8 cellular contexts compared by ENCODE assay signal in the genomic region with DNA sequence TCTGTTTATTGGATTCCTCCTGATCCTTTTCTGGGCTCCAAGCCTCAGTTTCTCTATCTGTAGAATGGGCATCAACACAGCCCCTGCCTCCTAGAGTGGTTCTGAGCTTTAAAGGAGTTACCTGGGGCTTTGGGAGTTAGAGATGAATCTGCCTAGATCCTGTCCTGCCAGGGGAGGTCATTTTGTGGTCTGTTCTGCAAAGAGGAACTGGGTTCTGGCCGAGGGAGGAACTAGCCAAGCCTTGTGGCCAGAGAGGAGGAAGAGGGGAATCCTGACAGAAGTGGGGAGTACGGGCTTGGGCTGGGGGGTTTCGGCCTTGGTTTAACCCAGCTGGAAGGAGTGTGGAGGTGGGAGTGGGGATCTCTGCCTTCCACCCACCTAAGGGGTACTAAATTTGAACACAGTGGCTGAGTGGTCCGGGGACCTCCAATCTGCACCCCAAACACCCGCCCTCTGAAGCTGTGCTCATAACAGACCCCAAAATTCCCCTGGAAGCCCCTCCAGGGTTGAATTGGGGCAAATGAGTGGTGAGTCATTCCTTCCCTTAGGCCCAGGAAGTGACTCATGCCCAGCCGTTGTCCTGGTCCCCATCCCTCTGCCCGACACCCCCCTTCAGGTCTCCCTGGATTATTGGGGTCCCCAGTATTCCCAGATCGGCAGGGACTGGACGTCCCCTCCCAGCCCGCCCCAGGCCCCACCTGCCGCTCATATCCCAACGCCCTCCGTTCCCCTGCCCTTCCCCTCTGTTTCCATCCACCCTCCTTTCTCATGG. TPM values are rescaled to one million over a fixed set of nuclear protein-coding genes. Genes with fewer than 3 reads are reported as not detected.
DNase-seq lines count a peak whose midpoint lies in the region; ATAC-seq and TF ChIP-seq lines count a peak whose summit lies in the region.

No MANE protein-coding gene starts in this region.

- H3K4me1 ChIP-seq in SK-N-SH (ENCODE audit: control insufficient read depth in 1 of 2, insufficient read depth in 2 of 2, low read depth in 1 of 2, low read length in 1 of 2) (peaks cover 16 to 19% of the 10 kb centered on the region in 2 experiments; a peak in 3 of 4 replicates), thymus (ENCODE audit: control insufficient read depth, insufficient read depth, low read length) (peaks cover 23% of the 10 kb centered on the region)

- H3K36me3 ChIP-seq in SK-N-SH (replicated peaks in 1 of 2; ENCODE audit: control insufficient read depth in 1 of 2, insufficient read depth in 2 of 2, low read length in 1 of 2), result no peaks in the 10 kb centered on the region
- peaks cover 8% of the 10 kb centered on the region for H3K36me3 ChIP-seq in thymus (ENCODE audit: control insufficient read depth, insufficient read depth)

- DNase-seq in ACHN (peak; percentile 45), SK-N-SH (no peak), astrocyte of the spinal cord (ENCODE audit: low read depth, low spot score) (peak; percentile 34), medulla oblongata (ENCODE audit: extremely low spot score) (peak; percentile 67), inferior parietal cortex (ENCODE audit: extremely low spot score) (no peak), NCI-H1048 (lab: John Stamatoyannopoulos, UW) (no peak)

- H2AFZ ChIP-seq in SK-N-SH (ENCODE audit: low read depth), result peak overlapping the region; percentile 97

- peaks cover 3% of the 10 kb centered on the region for H3F3A ChIP-seq in SK-N-SH (replicated peaks; ENCODE audit: insufficient read depth)

- peak overlapping the region; percentile 34; the same call in 1 of the 2 replicates for H3K9ac ChIP-seq in SK-N-SH

- TF ChIP-seq RAD21 in SK-N-SH (IDR thresholded peaks at IDR 0.05; ENCODE audit: low read length), result no peak

- no peaks in the 10 kb centered on the region for H4K20me1 ChIP-seq in SK-N-SH (ENCODE audit: insufficient read depth)

- TF ChIP-seq EP300 in SK-N-SH (IDR thresholded peaks at IDR 0.05; ENCODE audit: borderline replicate concordance in 1 of 2, low read depth in 1 of 2, low read length in 1 of 2), result no peak; a peak in 1 of 4 replicates

- peak; percentile 35 for ATAC-seq in GM21367 (IDR thresholded peaks at IDR 0.05; ENCODE audit: unreplicated experiment)

- POLR2A ChIA-PET in SK-N-SH (lab: Yijun Ruan, JAX), result no interaction called here

- no peak for TF ChIP-seq CTCF in SK-N-SH (IDR thresholded peaks at IDR 0.05)
- no peak for TF ChIP-seq CTCF in astrocyte of the spinal cord (IDR thresholded peaks at IDR 0.05; ENCODE audit: low read depth, low read length)

- no peaks in the 10 kb centered on the region for H3K9me2 ChIP-seq in SK-N-SH

- 46% methylated on average over 12 of the region's 13 CpGs for WGBS in SK-N-SH (ENCODE audit: low lambda C conversion rate)
- 37% methylated on average over 13 of the region's 13 CpGs for WGBS in thymus

- in situ Hi-C loops in ACHN (cut with HindIII; ENCODE audit: low pct_ligation_motif_present, low pct_unique_long_range_greater_than_20kb, low sequenced_read_pairs), result no loop called here
- in situ Hi-C loops in astrocyte of the spinal cord (cut with HindIII; ENCODE audit: low sequenced_read_pairs), result no loop called here

- 0 out of 2 replicates have a peak, but pooled peaks cover 7% of the 10 kb centered on the region for H3K79me2 ChIP-seq in SK-N-SH (ENCODE audit: insufficient read depth)

- H3K27ac ChIP-seq in SK-N-SH (ENCODE audit: low read depth in 2 of 2, low read length in 1 of 2), result peak overlapping the region in 1 of 2 experiments; percentile 76; a peak in 2 of 4 replicates
- H3K27ac ChIP-seq in thymus (ENCODE audit: low read depth), result peak overlapping the region; percentile 64

- CTCF ChIA-PET in SK-N-SH (lab: Yijun Ruan, JAX), result interaction anchor here (1.9 kb wide), 1 partner anchor 36 kb away, joined by 7 read pairs; no protein-coding TSS in a partner anchor

- H3K4me3 ChIP-seq in SK-N-SH (ENCODE audit: low read depth in 2 of 2, low read length in 1 of 2) (no peak overlapping the region), astrocyte of the spinal cord (ENCODE audit: low read depth, low read length) (no peak overlapping the region), thymus (ENCODE audit: low read length) (peak overlapping the region; percentile 26)

- no peaks in the 10 kb centered on the region for H3K27me3 ChIP-seq in SK-N-SH (ENCODE audit: insufficient read depth)
- H3K27me3 ChIP-seq in thymus (ENCODE audit: control insufficient read depth, insufficient read depth), result no peaks in the 10 kb centered on the region

- peak overlapping the region; percentile 46 for H3K4me2 ChIP-seq in SK-N-SH

- H3K9me3 ChIP-seq in SK-N-SH (no peaks in the 10 kb centered on the region), thymus (ENCODE audit: control insufficient read depth) (no peaks in the 10 kb centered on the region)

TF ChIP-seq in SK-N-SH, 30 proteins besides CTCF, POLR2A, EP300 and RAD21 (continues in another document):
- TF ChIP-seq, protein P1, sequence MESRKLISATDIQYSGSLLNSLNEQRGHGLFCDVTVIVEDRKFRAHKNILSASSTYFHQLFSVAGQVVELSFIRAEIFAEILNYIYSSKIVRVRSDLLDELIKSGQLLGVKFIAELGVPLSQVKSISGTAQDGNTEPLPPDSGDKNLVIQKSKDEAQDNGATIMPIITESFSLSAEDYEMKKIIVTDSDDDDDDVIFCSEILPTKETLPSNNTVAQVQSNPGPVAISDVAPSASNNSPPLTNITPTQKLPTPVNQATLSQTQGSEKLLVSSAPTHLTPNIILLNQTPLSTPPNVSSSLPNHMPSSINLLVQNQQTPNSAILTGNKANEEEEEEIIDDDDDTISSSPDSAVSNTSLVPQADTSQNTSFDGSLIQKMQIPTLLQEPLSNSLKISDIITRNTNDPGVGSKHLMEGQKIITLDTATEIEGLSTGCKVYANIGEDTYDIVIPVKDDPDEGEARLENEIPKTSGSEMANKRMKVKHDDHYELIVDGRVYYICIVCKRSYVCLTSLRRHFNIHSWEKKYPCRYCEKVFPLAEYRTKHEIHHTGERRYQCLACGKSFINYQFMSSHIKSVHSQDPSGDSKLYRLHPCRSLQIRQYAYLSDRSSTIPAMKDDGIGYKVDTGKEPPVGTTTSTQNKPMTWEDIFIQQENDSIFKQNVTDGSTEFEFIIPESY (IDR thresholded peaks at IDR 0.05; ENCODE audit: borderline replicate concordance, low read depth), result no peak
- TF ChIP-seq RFX5 (IDR thresholded peaks at IDR 0.05; ENCODE audit: low read length) (no peak), GABPA (IDR thresholded peaks at IDR 0.05; ENCODE audit: low read depth) (no peak), CHD2 (IDR thresholded peaks at IDR 0.05; ENCODE audit: low read length, partially characterized antibody) (no peak), TCF12 (IDR thresholded peaks at IDR 0.05) (peak; percentile 53), FOSL2 (IDR thresholded peaks at IDR 0.05; ENCODE audit: borderline replicate concordance, low read depth) (peak; percentile 92), FOXJ3 (CRISPR knock-in tag; IDR thresholded peaks at IDR 0.05) (no peak), TAF1 (IDR thresholded peaks at IDR 0.05; ENCODE audit: borderline replicate concordance, low read depth, low read length) (no peak), FOXM1 (IDR thresholded peaks at IDR 0.05; ENCODE audit: low read depth) (no peak), RXRA (IDR thresholded peaks at IDR 0.05; ENCODE audit: borderline replicate concordance, low read depth) (no peak), SIN3A (IDR thresholded peaks at IDR 0.05; ENCODE audit: borderline replicate concordance, low read depth, low read length) (no peak), NRF1 (IDR thresholded peaks at IDR 0.05; ENCODE audit: low read depth, low read length) (no peak), NFIC (IDR thresholded peaks at IDR 0.05; ENCODE audit: borderline replicate concordance) (no peak), TEAD4 (IDR thresholded peaks at IDR 0.05; ENCODE audit: borderline replicate concordance, insufficient read depth) (no peak)
- TF ChIP-seq, protein P2, sequence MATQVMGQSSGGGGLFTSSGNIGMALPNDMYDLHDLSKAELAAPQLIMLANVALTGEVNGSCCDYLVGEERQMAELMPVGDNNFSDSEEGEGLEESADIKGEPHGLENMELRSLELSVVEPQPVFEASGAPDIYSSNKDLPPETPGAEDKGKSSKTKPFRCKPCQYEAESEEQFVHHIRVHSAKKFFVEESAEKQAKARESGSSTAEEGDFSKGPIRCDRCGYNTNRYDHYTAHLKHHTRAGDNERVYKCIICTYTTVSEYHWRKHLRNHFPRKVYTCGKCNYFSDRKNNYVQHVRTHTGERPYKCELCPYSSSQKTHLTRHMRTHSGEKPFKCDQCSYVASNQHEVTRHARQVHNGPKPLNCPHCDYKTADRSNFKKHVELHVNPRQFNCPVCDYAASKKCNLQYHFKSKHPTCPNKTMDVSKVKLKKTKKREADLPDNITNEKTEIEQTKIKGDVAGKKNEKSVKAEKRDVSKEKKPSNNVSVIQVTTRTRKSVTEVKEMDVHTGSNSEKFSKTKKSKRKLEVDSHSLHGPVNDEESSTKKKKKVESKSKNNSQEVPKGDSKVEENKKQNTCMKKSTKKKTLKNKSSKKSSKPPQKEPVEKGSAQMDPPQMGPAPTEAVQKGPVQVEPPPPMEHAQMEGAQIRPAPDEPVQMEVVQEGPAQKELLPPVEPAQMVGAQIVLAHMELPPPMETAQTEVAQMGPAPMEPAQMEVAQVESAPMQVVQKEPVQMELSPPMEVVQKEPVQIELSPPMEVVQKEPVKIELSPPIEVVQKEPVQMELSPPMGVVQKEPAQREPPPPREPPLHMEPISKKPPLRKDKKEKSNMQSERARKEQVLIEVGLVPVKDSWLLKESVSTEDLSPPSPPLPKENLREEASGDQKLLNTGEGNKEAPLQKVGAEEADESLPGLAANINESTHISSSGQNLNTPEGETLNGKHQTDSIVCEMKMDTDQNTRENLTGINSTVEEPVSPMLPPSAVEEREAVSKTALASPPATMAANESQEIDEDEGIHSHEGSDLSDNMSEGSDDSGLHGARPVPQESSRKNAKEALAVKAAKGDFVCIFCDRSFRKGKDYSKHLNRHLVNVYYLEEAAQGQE (IDR thresholded peaks at IDR 0.05; ENCODE audit: low read depth, low read length), result no peak
- TF ChIP-seq, protein P3, sequence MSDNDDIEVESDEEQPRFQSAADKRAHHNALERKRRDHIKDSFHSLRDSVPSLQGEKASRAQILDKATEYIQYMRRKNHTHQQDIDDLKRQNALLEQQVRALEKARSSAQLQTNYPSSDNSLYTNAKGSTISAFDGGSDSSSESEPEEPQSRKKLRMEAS (IDR thresholded peaks at IDR 0.05; ENCODE audit: low read depth), result no peak

RNA-seq across cellular contexts. Expression of a gene that starts 2.8 kb away (rescaled TPM):
- polyA plus RNA-seq in SK-N-SH (2012; rRNA removed) (4.0 and 5.5 TPM in 2 replicates), thymus (38.7 TPM)
- polyA plus RNA-seq in SK-N-SH (2012; cell fraction: cytosol; rRNA removed), result 2.7 and 3.2 TPM in 2 replicates
- polyA plus RNA-seq in SK-N-SH (2012; cell fraction: nucleus; rRNA removed), result 11.3 TPM in 2 replicates

RNA-seq across cellular contexts. Expression of a gene that starts 35.1 kb away (rescaled TPM):
- polyA plus RNA-seq in SK-N-SH (2012; rRNA removed) (78.0 and 88.8 TPM in 2 replicates), thymus (197 TPM)
- 29.8 and 45.2 TPM in 2 replicates for polyA plus RNA-seq in SK-N-SH (2012; cell fraction: cytosol; rRNA removed)
- 401 and 481 TPM in 2 replicates for polyA plus RNA-seq in SK-N-SH (2012; cell fraction: nucleus; rRNA removed)

RNA-seq across cellular contexts. Expression of a gene that starts 49.0 kb away (rescaled TPM):
- polyA plus RNA-seq in SK-N-SH (2012; rRNA removed) (68.0 and 99.6 TPM in 2 replicates), thymus (86.4 TPM)
- 43.0 and 58.2 TPM in 2 replicates for polyA plus RNA-seq in SK-N-SH (2012; cell fraction: cytosol; rRNA removed)
- 85.8 and 112 TPM in 2 replicates for polyA plus RNA-seq in SK-N-SH (2012; cell fraction: nucleus; rRNA removed)

Comparison
In these comparisons a context has a peak if more than half of its experiments do, and no peak if none do; other contexts are left out.
1. DNase-seq: peak in ACHN (single experiment), astrocyte of the spinal cord (single experiment) and medulla oblongata (single experiment); none in SK-N-SH (single experiment), inferior parietal cortex (single experiment) and NCI-H1048 (single experiment).